In genomic region chr11:34438529-34439507, GRCh38 we compare ENCODE assay signal across 8 cellular contexts. TPM values are rescaled to one million over a fixed set of nuclear protein-coding genes. Genes with fewer than 3 reads are reported as not detected.
DNase-seq lines count a peak whose midpoint lies in the region; ATAC-seq and TF ChIP-seq lines count a peak whose summit lies in the region.

TSS of gene CAT (plus strand) at chr11:34438934. CDS start at chr11:34439014, 80 bp downstream.

- H3K27me3 ChIP-seq in left ventricle myocardium inferior (ENCODE audit: low read depth) (no peaks in the 10 kb centered on the region), hepatocyte (no peaks in the 10 kb centered on the region)

- no peaks in the 10 kb centered on the region for H3K27me3 Mint-ChIP-seq in T-helper 17 cell

- H3K4me3 ChIP-seq in left ventricle myocardium inferior (peak within 1 kb of the TSS; percentile 93), retinal pigment epithelial cell (ENCODE audit: low read length) (peak within 1 kb of the TSS; percentile 90), hepatocyte (no peak within 1 kb of the TSS)

- H3K4me1 Mint-ChIP-seq in T-helper 17 cell, result peaks cover 28% of the 10 kb centered on the region

- peaks cover 2% of the 10 kb centered on the region for H3K36me3 Mint-ChIP-seq in T-helper 17 cell (ENCODE audit: low read depth)

- no peaks in the 10 kb centered on the region for H4K20me1 ChIP-seq in hepatocyte (ENCODE audit: insufficient read depth, poor library complexity, severe bottlenecking)

- peak; percentile 60 for TF ChIP-seq POLR2A in GM15510 (IDR thresholded peaks at IDR 0.05; ENCODE audit: borderline replicate concordance, extremely low read depth, insufficient read length)

- peak; percentile 96 for ATAC-seq in HG02885 (IDR thresholded peaks at IDR 0.05; ENCODE audit: poor library complexity, unreplicated experiment)
- peak; percentile 97 for ATAC-seq in T-helper 17 cell

- no peak within 1 kb of the TSS for H2AFZ ChIP-seq in hepatocyte

- peaks cover 5% of the 10 kb centered on the region for H3K36me3 ChIP-seq in left ventricle myocardium inferior
- H3K36me3 ChIP-seq in hepatocyte (replicated peaks; ENCODE audit: insufficient read depth, low read depth), result no peaks in the 10 kb centered on the region

- peak; percentile 86 for DNase-seq in NCI-H1694 (lab: John Stamatoyannopoulos, UW)
- DNase-seq in T-helper 17 cell, result peak; percentile 91 to 96 (median 94)
- peak; percentile 91 for DNase-seq in amniotic stem cell (lab: John Stamatoyannopoulos, UW)
- DNase-seq in left ventricle myocardium inferior, result peak; percentile 99
- peak; percentile 92 for DNase-seq in retinal pigment epithelial cell (ENCODE audit: low read depth)
- no peak for DNase-seq in hepatocyte (ENCODE audit: low spot score)

- peak within 1 kb of the TSS; percentile 96 for H3K27ac Mint-ChIP-seq in T-helper 17 cell

- peak within 1 kb of the TSS; percentile 97 for H3K4me3 Mint-ChIP-seq in T-helper 17 cell

- H3K27ac ChIP-seq in left ventricle myocardium inferior (replicated peaks), result peak within 1 kb of the TSS; percentile 98
- no peak within 1 kb of the TSS for H3K27ac ChIP-seq in hepatocyte

- WGBS in hepatocyte (ENCODE audit: low lambda C conversion rate, missing lambda C conversion rate), result 96% methylated on average over 49 of the region's 62 CpGs

- no peaks in the 10 kb centered on the region for H3K9me3 ChIP-seq in T-helper 17 cell (ENCODE audit: control insufficient read depth, low read length, poor library complexity, severe bottlenecking)
- H3K9me3 ChIP-seq in left ventricle myocardium inferior (replicated peaks), result no peaks in the 10 kb centered on the region
- H3K9me3 ChIP-seq in hepatocyte (ENCODE audit: low read depth), result no peaks in the 10 kb centered on the region

- intact Hi-C loops in left ventricle myocardium inferior (cut with micrococcal nuclease), result no loop called here

- no peak within 1 kb of the TSS for H3K4me2 ChIP-seq in hepatocyte

- H3K79me2 ChIP-seq in hepatocyte, result no peaks in the 10 kb centered on the region

- H3K4me1 ChIP-seq in left ventricle myocardium inferior, result peaks cover 62% of the 10 kb centered on the region
- H3K4me1 ChIP-seq in hepatocyte (ENCODE audit: insufficient read depth), result peaks cover 3% of the 10 kb centered on the region

- TF ChIP-seq CTCF in left ventricle myocardium inferior (IDR thresholded peaks at IDR 0.05; ENCODE audit: borderline replicate concordance), result no peak
- TF ChIP-seq CTCF in retinal pigment epithelial cell (conservative IDR thresholded peaks at IDR 0.05; ENCODE audit: low read depth, low read length), result no peak
- no peak for TF ChIP-seq CTCF in hepatocyte (IDR thresholded peaks at IDR 0.05; ENCODE audit: poor library complexity)

- H3K9me2 ChIP-seq in hepatocyte (replicated peaks; ENCODE audit: insufficient read depth), result no peaks in the 10 kb centered on the region

RNA-seq across cellular contexts. Expression of gene CAT, which starts in this region (rescaled TPM):
- 10 to 100 TPM; 22.2 to 27.8 TPM for total RNA-seq in T-helper 17 cell
- total RNA-seq in left ventricle myocardium inferior, result 126 TPM
- 0.24 and 0.47 TPM in 2 replicates for total RNA-seq in hepatocyte
- polyA plus RNA-seq in hepatocyte, result not detected in 2 replicates

Comparison
In these comparisons a context has a peak if more than half of its experiments do, and no peak if none do; other contexts are left out.
1. RNA of gene CAT (total RNA-seq): 126 TPM in left ventricle myocardium inferior (single experiment) and 22.2 to 27.8 TPM in T-helper 17 cell; 0.24 to 0.47 TPM in hepatocyte; every median in the first group is over 10 times any median in the second.